19 cellular contexts compared by ENCODE assay signal in the genomic region with DNA sequence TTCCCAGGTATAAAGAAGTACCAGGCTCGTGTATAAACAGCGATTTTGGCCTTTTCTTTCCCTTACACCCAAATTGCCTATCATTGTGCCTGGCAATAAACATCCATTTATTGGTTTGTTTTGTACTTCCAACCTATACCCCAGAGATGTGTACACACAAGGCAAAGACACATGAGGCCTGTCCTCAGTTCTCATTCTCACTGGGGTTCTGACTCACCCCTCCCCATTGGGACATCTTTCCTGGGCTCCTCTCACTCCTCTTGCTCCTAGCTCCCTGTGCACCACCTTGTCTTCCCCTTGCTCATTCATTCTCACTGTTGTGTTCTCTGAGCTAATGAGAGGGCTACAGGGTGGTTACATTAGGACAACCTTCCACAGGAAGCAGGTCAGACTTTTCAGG.
DNase-seq lines count a peak whose midpoint lies in the region; ATAC-seq, FAIRE-seq and TF ChIP-seq lines count a peak whose summit lies in the region.
"Had no signal": no experiment of that assay in that cellular context is flagged by ENCODE, and none has a peak within 500 bp of the region (broad histone marks: within the 10 kb centered on the region; RNA-seq: fewer than 3 reads in every experiment).

No MANE protein-coding gene starts in this region.

- H4K20me1 ChIP-seq in IMR-90 (ENCODE audit: insufficient read depth, low read length) (no peaks in the 10 kb centered on the region), GM23248 (ENCODE audit: insufficient read depth) (no peaks in the 10 kb centered on the region)

- no peak overlapping the region for H2AK9ac ChIP-seq in IMR-90 (replicated peaks; ENCODE audit: low read depth, low read length, poor library complexity)

- peak overlapping the region; percentile 54; the same call in 1 of the 2 replicates for H2AK5ac ChIP-seq in IMR-90 (ENCODE audit: low read depth, low read length)
- H2AK5ac ChIP-seq in neuronal stem cell (ENCODE audit: low read depth, low read length): no peak overlapping the region

- H4K91ac ChIP-seq in IMR-90 (ENCODE audit: insufficient read depth, low read depth, low read length) (no peak overlapping the region), neuronal stem cell (ENCODE audit: low read depth, low read length, poor library complexity) (no peak overlapping the region)

- H3K27me3 ChIP-seq in IMR-90 (ENCODE audit: control insufficient read depth, insufficient read depth, low read length) (no peaks in the 10 kb centered on the region; the same call in 1 of the 2 replicates), neuronal stem cell (ENCODE audit: control insufficient read depth in 3 of 3, insufficient read depth in 3 of 3, low read depth in 1 of 3, low read length in 3 of 3) (no peaks in the 10 kb centered on the region), GM23248 (replicated peaks; ENCODE audit: insufficient read depth) (no peaks in the 10 kb centered on the region)
- H3K27me3 ChIP-seq: spleen had no signal

- TF ChIP-seq RAD21 in A549 (conservative IDR thresholded peaks at IDR 0.05 in 1 of 2, IDR thresholded peaks at IDR 0.05 in 1 of 2) (no peak), IMR-90 (IDR thresholded peaks at IDR 0.05; ENCODE audit: low read length) (no peak)

- H3K9me2 ChIP-seq in GM23248 (ENCODE audit: insufficient read depth): no peaks in the 10 kb centered on the region

- TF ChIP-seq CTCF in A549 (IDR thresholded peaks at IDR 0.05) (no peak), IMR-90 (conservative IDR thresholded peaks at IDR 0.05; ENCODE audit: low read depth, low read length) (no peak), lower leg skin (IDR thresholded peaks at IDR 0.05) (no peak)

- no peak overlapping the region for H4K5ac ChIP-seq in IMR-90 (ENCODE audit: low read depth, low read length)

- H2BK20ac ChIP-seq in IMR-90 (ENCODE audit: low read depth, low read length): no peak overlapping the region

- H3K79me1 ChIP-seq in IMR-90 (ENCODE audit: low read depth in 1 of 2, low read length in 2 of 2) (no peaks in the 10 kb centered on the region), neuronal stem cell (ENCODE audit: low read depth, low read length) (no peaks in the 10 kb centered on the region)

- no peak overlapping the region for H3K4me3 ChIP-seq in A549
- H3K4me3 ChIP-seq in IMR-90 (ENCODE audit: insufficient read depth, low read depth, low read length): no peak overlapping the region
- no peak overlapping the region for H3K4me3 ChIP-seq in neuronal stem cell (ENCODE audit: low read length in 2 of 2)
- H3K4me3 ChIP-seq in GM23248: no peak overlapping the region
- no peak overlapping the region for H3K4me3 ChIP-seq in lower leg skin (ENCODE audit: low read depth, poor library complexity, severe bottlenecking)
- H3K4me3 ChIP-seq: spleen had no signal

- no peak overlapping the region for H3K56ac ChIP-seq in IMR-90 (ENCODE audit: extremely low read depth, insufficient read depth, low read length)

- ATAC-seq in A549 (peak; percentile 26 to 50; a peak in 2 of 6 replicates), IMR-90 (ENCODE audit: low read depth) (no peak), esophagus mucosa (peak; percentile 26)

- H2BK120ac ChIP-seq in IMR-90 (ENCODE audit: low read depth, low read length) (no peak overlapping the region), neuronal stem cell (ENCODE audit: low read depth, low read length) (no peak overlapping the region)

- dilution Hi-C loops in IMR-90 (cut with HindIII; ENCODE audit: low sequenced_read_pairs, unreplicated experiment): no loop called here

- H3K4ac ChIP-seq in IMR-90 (ENCODE audit: low read depth, low read length): no peak overlapping the region
- H3K4ac ChIP-seq in neuronal stem cell (ENCODE audit: low read length): no peak overlapping the region

- H4K8ac ChIP-seq in IMR-90 (ENCODE audit: low read depth in 2 of 2, low read length in 2 of 2) (no peak overlapping the region), neuronal stem cell (ENCODE audit: low read depth, low read length) (no peak overlapping the region)

- no peak for TF ChIP-seq EP300 in A549 (IDR thresholded peaks at IDR 0.05)

- H3K9me1 ChIP-seq in IMR-90 (ENCODE audit: insufficient read depth, low read length): no peaks in the 10 kb centered on the region

- H3K79me2 ChIP-seq in GM23248 (ENCODE audit: insufficient read depth): no peaks in the 10 kb centered on the region

- FAIRE-seq in A549 (lab: Jason Lieb, UNC): no peak

- H2AFZ ChIP-seq in IMR-90 (replicated peaks; ENCODE audit: low read length, poor library complexity) (peak overlapping the region; percentile 14), neuronal stem cell (ENCODE audit: low read length) (no peak overlapping the region), GM23248 (no peak overlapping the region)

- peak overlapping the region; percentile 83 for H3K4me2 ChIP-seq in A549
- no peak overlapping the region for H3K4me2 ChIP-seq in IMR-90 (ENCODE audit: low read depth, low read length)
- no peak overlapping the region for H3K4me2 ChIP-seq in neuronal stem cell (ENCODE audit: insufficient read depth, low read length, poor library complexity, severe bottlenecking)
- no peak overlapping the region for H3K4me2 ChIP-seq in GM23248 (ENCODE audit: unreplicated experiment)

- 79% methylated on average over 2 of the region's 2 CpGs for WGBS in A549 (ENCODE audit: missing lambda C conversion rate)
- 100% methylated on average over 2 of the region's 2 CpGs; no CpG with 5 or more reads in 1 of the 2 experiments for WGBS in IMR-90 (ENCODE audit: extremely low coverage in 2 of 2, insufficient read length in 1 of 2), 2 experiments
- no CpG with 5 or more reads among the region's 2 CpGs for WGBS in neuronal stem cell (ENCODE audit: extremely low coverage in 2 of 2, insufficient read length in 2 of 2, insufficient replicate concordance in 1 of 2), 2 donors
- WGBS in GM23248 (ENCODE audit: low coverage in 1 of 2, low lambda C conversion rate in 2 of 2, missing lambda C conversion rate in 2 of 2), 2 experiments: 94 to 100% methylated on average over 2 of the region's 2 CpGs
- 90 to 95% methylated on average over 2 of the region's 2 CpGs for WGBS in lower leg skin, 2 donors

- in situ Hi-C loops in IMR-90 (cut with MboI; ENCODE audit: low sequenced_read_pairs): no loop called here
- in situ Hi-C loops in GM23248 (cut with MboI): no loop called here

- H2BK15ac ChIP-seq in IMR-90 (ENCODE audit: low read depth, low read length) (peak overlapping the region; percentile 54; the same call in 2 of the 3 replicates), neuronal stem cell (ENCODE audit: low read length) (no peak overlapping the region)

- H3K36me3 ChIP-seq in IMR-90 (ENCODE audit: control insufficient read depth, insufficient read depth, low read length) (no peaks in the 10 kb centered on the region), neuronal stem cell (replicated peaks in 1 of 2; ENCODE audit: control insufficient read depth in 2 of 2, insufficient read depth in 2 of 2, low read length in 2 of 2) (no peaks in the 10 kb centered on the region), GM23248 (ENCODE audit: low read depth) (no peaks in the 10 kb centered on the region)
- H3K36me3 ChIP-seq: WERI-Rb-1 had no signal

- H2BK12ac ChIP-seq in neuronal stem cell (ENCODE audit: low read length): no peak overlapping the region

- DNase-seq in A549 (ENCODE audit: low read depth in 1 of 2, low spot score in 1 of 2): no peak
- DNase-seq in IMR-90: no peak
- DNase-seq in neuronal stem cell (ENCODE audit: low spot score): no peak
- no peak for DNase-seq in GM23248
- no peak for DNase-seq in lower leg skin (ENCODE audit: low spot score in 2 of 2)
- no peak for DNase-seq in OCI-M1 (lab: John Stamatoyannopoulos, UW)
- no peak for DNase-seq in DMS114 treated with DMSO at 0.1 percent for 48 hours (lab: John Stamatoyannopoulos, UW; ENCODE audit: unreplicated experiment)
- DNase-seq: activated CD4-positive, alpha-beta memory T cell treated with anti-CD3 and anti-CD28 coated beads for 36 hours; activated naive CD4-positive, alpha-beta T cell treated with anti-CD3 and anti-CD28 coated beads, Interleukin-2, amount 10 ng/mL, durations not matched to agents 7 days and 5 days; CD4-positive, alpha-beta memory T cell; DND-41; HFFc6; hippocampal formation; islet precursor cell; NCI-H2029 treated with DMSO at 0.1 percent for 48 hours; NCI-H510A treated with DMSO at 0.1 percent for 48 hours; spleen; WERI-Rb-1 had no signal

- peak overlapping the region; percentile 33 to 44; a peak in 4 of 6 replicates for H3K27ac ChIP-seq in A549
- no peak overlapping the region for H3K27ac ChIP-seq in IMR-90 (ENCODE audit: insufficient read depth, low read length)
- H3K27ac ChIP-seq in neuronal stem cell (replicated peaks; ENCODE audit: low read length): no peak overlapping the region
- no peak overlapping the region for H3K27ac ChIP-seq in GM23248
- H3K27ac ChIP-seq: spleen, WERI-Rb-1 had no signal

- TF ChIP-seq POLR2A in A549 (IDR thresholded peaks at IDR 0.05; ENCODE audit: low read length): no peak
- no peak for TF ChIP-seq POLR2A in IMR-90 (IDR thresholded peaks at IDR 0.05; ENCODE audit: low read depth, low read length)
- no peak for TF ChIP-seq POLR2A in lower leg skin (IDR thresholded peaks at IDR 0.05)

- POLR2A ChIA-PET in A549 (lab: Yijun Ruan, JAX) (no interaction called here), IMR-90 (lab: Charles Lee; ENCODE audit: unreplicated experiment) (no interaction called here)

- no peak overlapping the region for H3K18ac ChIP-seq in IMR-90 (ENCODE audit: low read depth, low read length)
- no peak overlapping the region for H3K18ac ChIP-seq in neuronal stem cell (ENCODE audit: low read length)

- H3K14ac ChIP-seq in IMR-90 (replicated peaks; ENCODE audit: low read depth, low read length): no peak overlapping the region
- H3K14ac ChIP-seq in neuronal stem cell (ENCODE audit: low read length): peak overlapping the region; percentile 49

- H3F3A ChIP-seq in GM23248 (ENCODE audit: insufficient read depth): no peaks in the 10 kb centered on the region

- H3K9me3 ChIP-seq in A549 (0 out of 3 replicates have a peak, but pooled peaks cover 6% of the 10 kb centered on the region), IMR-90 (ENCODE audit: control insufficient read depth, insufficient read depth, low read length) (no peaks in the 10 kb centered on the region), neuronal stem cell (replicated peaks in 1 of 2; ENCODE audit: control insufficient read depth in 2 of 2, insufficient read depth in 1 of 2, low read depth in 1 of 2, low read length in 2 of 2) (peaks cover 0 to 3% of the 10 kb centered on the region in 2 donors), GM23248 (ENCODE audit: low read depth) (no peaks in the 10 kb centered on the region)
- H3K9me3 ChIP-seq: spleen had no signal

- H3K23ac ChIP-seq in IMR-90 (ENCODE audit: low read depth, low read length) (no peak overlapping the region), neuronal stem cell (ENCODE audit: low read depth, low read length, poor library complexity) (no peak overlapping the region)

- no peak overlapping the region for H2BK5ac ChIP-seq in IMR-90 (ENCODE audit: low read depth, low read length, poor library complexity, severe bottlenecking)
- no peak overlapping the region for H2BK5ac ChIP-seq in neuronal stem cell (ENCODE audit: low read length)

- H3K9ac ChIP-seq in IMR-90 (ENCODE audit: low read depth, low read length) (no peak overlapping the region), neuronal stem cell (ENCODE audit: low read depth, low read length, poor library complexity) (no peak overlapping the region), GM23248 (no peak overlapping the region)

- intact Hi-C loops in IMR-90 (cut with micrococcal nuclease) (no loop called here), lower leg skin (cut with DNase I; ENCODE audit: low total_unique reads) (no loop called here)

- BruUV-seq in IMR-90 (replicated peaks; lab: Mats Ljungman, UMichigan): no TSS peak

- H3K4me1 ChIP-seq in A549: peaks cover 23% of the 10 kb centered on the region
- H3K4me1 ChIP-seq in IMR-90 (ENCODE audit: control insufficient read depth, insufficient read depth, low read length): peaks cover 2% of the 10 kb centered on the region; the same call in 1 of the 2 replicates
- H3K4me1 ChIP-seq in neuronal stem cell (ENCODE audit: control insufficient read depth in 2 of 2, insufficient read depth in 1 of 2, low read depth in 1 of 2, low read length in 2 of 2): peaks cover 0 to 4% of the 10 kb centered on the region in 2 donors
- no peaks in the 10 kb centered on the region; the same call in 1 of the 2 replicates for H3K4me1 ChIP-seq in GM23248 (ENCODE audit: insufficient read depth)
- H3K4me1 ChIP-seq: spleen had no signal

- CTCF ChIA-PET in A549 (lab: Yijun Ruan, JAX): interaction anchor here (1.1 to 1.4 kb wide), 3 partner anchors 8 to 542 kb away, joined by 3 to 4 read pairs (median 3); no protein-coding TSS in a partner anchor
- CTCF ChIA-PET in IMR-90 (lab: Yijun Ruan, JAX): interaction anchor here (0.5 kb wide), 1 partner anchor 30 kb away, joined by 4 read pairs; no protein-coding TSS in a partner anchor

Comparison
In these comparisons a context has a peak if more than half of its experiments do, and no peak if none do; other contexts are left out.
1. H3K27ac ChIP-seq: peak in A549 (2 of 2); none in IMR-90 (single experiment), neuronal stem cell (single experiment) and GM23248 (single experiment).